Comparison of ENCODE assay signal across 9 cellular contexts in genomic region chr3:11734-12133, GRCh38.
DNase-seq lines count a peak whose midpoint lies in the region; ATAC-seq and TF ChIP-seq lines count a peak whose summit lies in the region.
"Had no signal": no experiment of that assay in that cellular context is flagged by ENCODE, and none has a peak within 500 bp of the region (broad histone marks: within the 10 kb centered on the region; RNA-seq: fewer than 3 reads in every experiment).

No MANE protein-coding gene starts in this region.

- no peak for TF ChIP-seq EP300 in sigmoid colon (IDR thresholded peaks at IDR 0.05)

- H3K9me3 ChIP-seq in iPS-20b (ENCODE audit: insufficient read depth, low read depth, low read length) (no peaks in the 10 kb centered on the region), sigmoid colon (peaks cover 0 to 1% (median 0%) of the 10 kb centered on the region in 4 donors)

- H3K4me1 ChIP-seq in iPS-20b (ENCODE audit: insufficient read depth, low read length) (no peaks in the 10 kb centered on the region), sigmoid colon (no peaks in the 10 kb centered on the region)

- peaks cover 12% of the 10 kb centered on the region for H3K27me3 Mint-ChIP-seq in activated T-cell treated with anti-CD3 and anti-CD28 coated beads, Interleukin-2, amount 50 U/mL, for 4 hours (ENCODE audit: low read depth)

- intact Hi-C loops in sigmoid colon (cut with DNase I): no loop called here

- no peaks in the 10 kb centered on the region for H3K27me3 ChIP-seq in iPS-20b (ENCODE audit: insufficient read depth, low read length)
- no peaks in the 10 kb centered on the region for H3K27me3 ChIP-seq in sigmoid colon

- H3K9me3 Mint-ChIP-seq in activated T-cell treated with anti-CD3 and anti-CD28 coated beads, Interleukin-2, amount 50 U/mL, for 4 hours: no peaks in the 10 kb centered on the region

- peak; percentile 22 for DNase-seq in activated T-cell treated with anti-CD3 and anti-CD28 coated beads, Interleukin-2, amount 50 U/mL, for 1 hour
- DNase-seq in activated T-cell treated with anti-CD3 and anti-CD28 coated beads for 4 hours (no peak), sigmoid colon (no peak), NCI-H82 treated with DMSO at 0.1 percent for 48 hours (lab: John Stamatoyannopoulos, UW; ENCODE audit: unreplicated experiment) (no peak), NCI-H2107 (lab: John Stamatoyannopoulos, UW) (no peak)
- no peak for DNase-seq in activated T-cell treated with anti-CD3 and anti-CD28 coated beads, Interleukin-2, amount 50 U/mL, for 4 hours
- DNase-seq in stimulated activated naive CD8-positive, alpha-beta T cell treated with anti-CD3 and anti-CD28 coated beads, Interleukin-15, Interleukin-2, amounts not matched to agents 100 U/mL and 50 U/mL, for 24 hours: no peak

- ATAC-seq in activated T-cell treated with anti-CD3 and anti-CD28 coated beads, Interleukin-2, amount 50 U/mL, for 4 hours: no peak
- peak; percentile 23 for ATAC-seq in stimulated activated naive CD8-positive, alpha-beta T cell treated with anti-CD3 and anti-CD28 coated beads, Interleukin-15, Interleukin-2, amounts not matched to agents 100 U/mL and 50 U/mL, for 24 hours
- ATAC-seq: activated CD4-positive, CD25-positive, alpha-beta regulatory T cell treated with anti-CD3 and anti-CD28 coated beads, Interleukin-2, amount 50 U/mL, for 24 hours had no signal

- TF ChIP-seq POLR2A in sigmoid colon (IDR thresholded peaks at IDR 0.05): no peak

- H3K36me3 Mint-ChIP-seq in activated T-cell treated with anti-CD3 and anti-CD28 coated beads, Interleukin-2, amount 50 U/mL, for 4 hours (ENCODE audit: insufficient read depth): no peaks in the 10 kb centered on the region

- WGBS in sigmoid colon, 2 donors: 62 to 86% methylated on average over 20 of the region's 22 CpGs

- H3K4me3 Mint-ChIP-seq in activated T-cell treated with anti-CD3 and anti-CD28 coated beads, Interleukin-2, amount 50 U/mL, for 4 hours: peak overlapping the region; percentile 14

- H3K4me3 ChIP-seq in iPS-20b (ENCODE audit: low read length): peak overlapping the region; percentile 54
- no peak overlapping the region for H3K4me3 ChIP-seq in sigmoid colon

- H3K36me3 ChIP-seq in iPS-20b (ENCODE audit: insufficient read depth, low read depth, low read length) (no peaks in the 10 kb centered on the region), sigmoid colon (no peaks in the 10 kb centered on the region)

- H3K4me1 Mint-ChIP-seq in activated T-cell treated with anti-CD3 and anti-CD28 coated beads, Interleukin-2, amount 50 U/mL, for 4 hours (ENCODE audit: low read depth): no peaks in the 10 kb centered on the region

- TF ChIP-seq CTCF in sigmoid colon (IDR thresholded peaks at IDR 0.05): no peak

- H3K9ac ChIP-seq in iPS-20b (ENCODE audit: low read depth, low read length): no peak overlapping the region

- H3K27ac ChIP-seq in iPS-20b (ENCODE audit: low read length) (no peak overlapping the region), sigmoid colon (no peak overlapping the region)
